ENCODE assay signal across 20 cellular contexts in the genomic region with DNA sequence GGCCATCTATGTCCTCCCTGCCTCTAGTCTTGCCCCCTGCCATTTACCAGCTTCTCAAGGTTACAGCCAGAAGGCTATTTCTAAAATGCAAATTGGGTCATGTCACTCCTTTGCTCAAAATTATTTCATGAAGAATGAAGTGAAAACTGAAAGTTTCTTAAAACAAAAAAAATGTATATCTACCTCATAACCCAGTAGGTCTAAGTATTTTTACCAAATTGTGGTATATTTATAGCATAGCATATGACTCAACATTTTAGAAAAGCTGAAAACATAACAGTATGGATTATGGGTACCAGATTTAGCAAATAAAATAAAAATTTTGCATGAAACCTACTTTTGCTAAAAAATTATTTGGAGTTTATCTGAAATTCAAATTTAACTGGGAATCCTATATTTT.
"Had no signal": no experiment of that assay in that cellular context is flagged by ENCODE, and none has a peak within 500 bp of the region (broad histone marks: within the 10 kb centered on the region; RNA-seq: fewer than 3 reads in every experiment).

No MANE protein-coding gene starts in this region.

- ATAC-seq: activated CD8-positive, alpha-beta memory T cell treated with anti-CD3 and anti-CD28 coated beads, Interleukin-2, amount 10 ng/mL, durations not matched to agents 7 days and 5 days; gastrocnemius medialis; left ventricle myocardium superior; natural killer cell treated with Interleukin-12 subunit alpha and Interleukin-12 subunit beta and Interleukin-15 and Interleukin-18, amount 100 ng/mL, for 72 hours; stimulated activated naive CD8-positive, alpha-beta T cell treated with anti-CD3 and anti-CD28 coated beads, Interleukin-15, Interleukin-2, amounts not matched to agents 100 U/mL and 50 U/mL, for 24 hours had no signal

- DNase-seq: activated CD4-positive, alpha-beta memory T cell treated with anti-CD3 and anti-CD28 coated beads, Interleukin-2, amount 10 ng/mL, durations not matched to agents 7 days and 5 days; activated CD4-positive, alpha-beta T cell treated with anti-CD3 and anti-CD28 coated beads for 48 hours; activated CD8-positive, alpha-beta memory T cell treated with anti-CD3 and anti-CD28 coated beads, Interleukin-2, amount 10 ng/mL, durations not matched to agents 7 days and 5 days; activated effector memory CD4-positive, alpha-beta T cell treated with anti-CD3 and anti-CD28 coated beads, Interleukin-2, amount 50 U/mL, for 16 hours; activated naive CD4-positive, alpha-beta T cell treated with anti-CD3 and anti-CD28 coated beads, Interleukin-2, amount 10 ng/mL, durations not matched to agents 7 days and 5 days; activated T-cell treated with anti-CD3 and anti-CD28 coated beads for 4 hours; amygdala; cerebellar nuclear complex; esophagus squamous epithelium; gastrocnemius medialis; head of caudate nucleus; hypothalamus; left ventricle myocardium superior; midbrain; ovary; spleen; stimulated activated CD4-positive, alpha-beta T cell treated with anti-CD3 and anti-CD28 coated beads, Interleukin-4, amount 100 ng/mL, for 4 hours; stimulated activated naive CD8-positive, alpha-beta T cell treated with anti-CD3 and anti-CD28 coated beads, Interleukin-15, Interleukin-2, amounts not matched to agents 100 U/mL and 50 U/mL, for 24 hours; upper lobe of left lung had no signal
